ENCODE assay signal across 1 cellular context in the genomic region with DNA sequence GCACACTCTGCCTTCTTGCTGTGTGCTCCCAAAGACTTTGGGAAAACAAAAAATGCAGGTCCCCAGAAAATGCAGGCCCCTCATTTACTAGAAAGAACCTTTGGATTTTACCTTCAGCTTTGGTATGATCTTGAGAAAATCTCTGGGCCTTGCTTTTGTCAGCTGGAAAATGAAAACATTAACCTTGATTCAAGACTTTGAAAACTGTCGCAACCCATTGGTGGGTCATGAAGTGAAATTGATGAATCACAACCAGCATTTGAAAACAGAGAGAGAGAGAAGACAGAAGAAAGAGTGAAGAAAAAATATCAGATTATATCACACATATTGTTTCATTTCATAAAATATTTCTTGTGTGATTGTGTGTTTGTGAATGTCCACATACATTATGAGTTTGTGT.
TF ChIP-seq lines count a peak whose summit lies in the region.

No MANE protein-coding gene starts in this region.

TF ChIP-seq in SK-N-SH, 30 proteins besides CTCF, POLR2A, EP300 and RAD21 (continued from another document):
- TF ChIP-seq, protein P1, sequence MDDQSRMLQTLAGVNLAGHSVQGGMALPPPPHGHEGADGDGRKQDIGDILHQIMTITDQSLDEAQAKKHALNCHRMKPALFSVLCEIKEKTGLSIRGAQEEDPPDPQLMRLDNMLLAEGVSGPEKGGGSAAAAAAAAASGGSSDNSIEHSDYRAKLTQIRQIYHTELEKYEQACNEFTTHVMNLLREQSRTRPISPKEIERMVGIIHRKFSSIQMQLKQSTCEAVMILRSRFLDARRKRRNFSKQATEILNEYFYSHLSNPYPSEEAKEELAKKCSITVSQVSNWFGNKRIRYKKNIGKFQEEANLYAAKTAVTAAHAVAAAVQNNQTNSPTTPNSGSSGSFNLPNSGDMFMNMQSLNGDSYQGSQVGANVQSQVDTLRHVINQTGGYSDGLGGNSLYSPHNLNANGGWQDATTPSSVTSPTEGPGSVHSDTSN (IDR thresholded peaks at IDR 0.05): peak; percentile 70
- TF ChIP-seq TCF12 (IDR thresholded peaks at IDR 0.05): peak; percentile 52; the same call in 1 of the 2 replicates
- TF ChIP-seq MXI1 (IDR thresholded peaks at IDR 0.05; ENCODE audit: low read depth, low read length): no peak
- no peak for TF ChIP-seq TEAD4 (IDR thresholded peaks at IDR 0.05; ENCODE audit: borderline replicate concordance, insufficient read depth)
- TF ChIP-seq SIN3A (IDR thresholded peaks at IDR 0.05; ENCODE audit: borderline replicate concordance, low read depth, low read length): no peak
- TF ChIP-seq, protein P2, sequence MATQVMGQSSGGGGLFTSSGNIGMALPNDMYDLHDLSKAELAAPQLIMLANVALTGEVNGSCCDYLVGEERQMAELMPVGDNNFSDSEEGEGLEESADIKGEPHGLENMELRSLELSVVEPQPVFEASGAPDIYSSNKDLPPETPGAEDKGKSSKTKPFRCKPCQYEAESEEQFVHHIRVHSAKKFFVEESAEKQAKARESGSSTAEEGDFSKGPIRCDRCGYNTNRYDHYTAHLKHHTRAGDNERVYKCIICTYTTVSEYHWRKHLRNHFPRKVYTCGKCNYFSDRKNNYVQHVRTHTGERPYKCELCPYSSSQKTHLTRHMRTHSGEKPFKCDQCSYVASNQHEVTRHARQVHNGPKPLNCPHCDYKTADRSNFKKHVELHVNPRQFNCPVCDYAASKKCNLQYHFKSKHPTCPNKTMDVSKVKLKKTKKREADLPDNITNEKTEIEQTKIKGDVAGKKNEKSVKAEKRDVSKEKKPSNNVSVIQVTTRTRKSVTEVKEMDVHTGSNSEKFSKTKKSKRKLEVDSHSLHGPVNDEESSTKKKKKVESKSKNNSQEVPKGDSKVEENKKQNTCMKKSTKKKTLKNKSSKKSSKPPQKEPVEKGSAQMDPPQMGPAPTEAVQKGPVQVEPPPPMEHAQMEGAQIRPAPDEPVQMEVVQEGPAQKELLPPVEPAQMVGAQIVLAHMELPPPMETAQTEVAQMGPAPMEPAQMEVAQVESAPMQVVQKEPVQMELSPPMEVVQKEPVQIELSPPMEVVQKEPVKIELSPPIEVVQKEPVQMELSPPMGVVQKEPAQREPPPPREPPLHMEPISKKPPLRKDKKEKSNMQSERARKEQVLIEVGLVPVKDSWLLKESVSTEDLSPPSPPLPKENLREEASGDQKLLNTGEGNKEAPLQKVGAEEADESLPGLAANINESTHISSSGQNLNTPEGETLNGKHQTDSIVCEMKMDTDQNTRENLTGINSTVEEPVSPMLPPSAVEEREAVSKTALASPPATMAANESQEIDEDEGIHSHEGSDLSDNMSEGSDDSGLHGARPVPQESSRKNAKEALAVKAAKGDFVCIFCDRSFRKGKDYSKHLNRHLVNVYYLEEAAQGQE (IDR thresholded peaks at IDR 0.05; ENCODE audit: low read depth, low read length): no peak
- TF ChIP-seq FOXM1 (IDR thresholded peaks at IDR 0.05; ENCODE audit: low read depth): no peak
- TF ChIP-seq, protein P3, sequence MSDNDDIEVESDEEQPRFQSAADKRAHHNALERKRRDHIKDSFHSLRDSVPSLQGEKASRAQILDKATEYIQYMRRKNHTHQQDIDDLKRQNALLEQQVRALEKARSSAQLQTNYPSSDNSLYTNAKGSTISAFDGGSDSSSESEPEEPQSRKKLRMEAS (IDR thresholded peaks at IDR 0.05; ENCODE audit: low read depth): no peak
- TF ChIP-seq CHD2 (IDR thresholded peaks at IDR 0.05; ENCODE audit: low read length, partially characterized antibody): no peak
- no peak for TF ChIP-seq NRF1 (IDR thresholded peaks at IDR 0.05; ENCODE audit: low read depth, low read length)
- TF ChIP-seq FOXJ3 (CRISPR knock-in tag; IDR thresholded peaks at IDR 0.05): no peak
- no peak for TF ChIP-seq RCOR1 (IDR thresholded peaks at IDR 0.05; ENCODE audit: low read length)
